In the genomic region with DNA sequence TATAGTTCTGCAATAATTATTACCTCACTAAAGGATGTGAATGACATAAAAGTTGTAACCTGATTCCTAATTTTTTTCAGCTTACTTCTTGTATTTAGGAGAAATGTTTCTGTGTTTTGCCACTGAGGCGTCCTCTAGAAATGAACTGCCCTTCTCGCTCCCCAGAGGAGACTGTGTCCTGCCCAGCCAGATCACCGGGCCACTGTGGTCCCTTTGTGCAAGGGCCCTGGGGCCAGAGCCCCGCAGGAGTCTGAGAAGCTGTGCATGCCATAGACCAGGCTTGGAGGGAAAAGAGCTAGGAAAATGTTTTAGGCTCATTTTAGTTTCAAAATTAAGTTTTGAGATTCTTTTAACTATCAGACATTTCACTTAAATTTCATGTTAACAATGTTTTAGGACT, we compare ENCODE assay signal across 1 cellular context.
TF ChIP-seq lines count a peak whose summit lies in the region.

No MANE protein-coding gene starts in this region.

TF ChIP-seq in GM23338, 12 proteins besides CTCF, POLR2A, EP300 and RAD21 (continued from another document):
- TF ChIP-seq, protein P1, sequence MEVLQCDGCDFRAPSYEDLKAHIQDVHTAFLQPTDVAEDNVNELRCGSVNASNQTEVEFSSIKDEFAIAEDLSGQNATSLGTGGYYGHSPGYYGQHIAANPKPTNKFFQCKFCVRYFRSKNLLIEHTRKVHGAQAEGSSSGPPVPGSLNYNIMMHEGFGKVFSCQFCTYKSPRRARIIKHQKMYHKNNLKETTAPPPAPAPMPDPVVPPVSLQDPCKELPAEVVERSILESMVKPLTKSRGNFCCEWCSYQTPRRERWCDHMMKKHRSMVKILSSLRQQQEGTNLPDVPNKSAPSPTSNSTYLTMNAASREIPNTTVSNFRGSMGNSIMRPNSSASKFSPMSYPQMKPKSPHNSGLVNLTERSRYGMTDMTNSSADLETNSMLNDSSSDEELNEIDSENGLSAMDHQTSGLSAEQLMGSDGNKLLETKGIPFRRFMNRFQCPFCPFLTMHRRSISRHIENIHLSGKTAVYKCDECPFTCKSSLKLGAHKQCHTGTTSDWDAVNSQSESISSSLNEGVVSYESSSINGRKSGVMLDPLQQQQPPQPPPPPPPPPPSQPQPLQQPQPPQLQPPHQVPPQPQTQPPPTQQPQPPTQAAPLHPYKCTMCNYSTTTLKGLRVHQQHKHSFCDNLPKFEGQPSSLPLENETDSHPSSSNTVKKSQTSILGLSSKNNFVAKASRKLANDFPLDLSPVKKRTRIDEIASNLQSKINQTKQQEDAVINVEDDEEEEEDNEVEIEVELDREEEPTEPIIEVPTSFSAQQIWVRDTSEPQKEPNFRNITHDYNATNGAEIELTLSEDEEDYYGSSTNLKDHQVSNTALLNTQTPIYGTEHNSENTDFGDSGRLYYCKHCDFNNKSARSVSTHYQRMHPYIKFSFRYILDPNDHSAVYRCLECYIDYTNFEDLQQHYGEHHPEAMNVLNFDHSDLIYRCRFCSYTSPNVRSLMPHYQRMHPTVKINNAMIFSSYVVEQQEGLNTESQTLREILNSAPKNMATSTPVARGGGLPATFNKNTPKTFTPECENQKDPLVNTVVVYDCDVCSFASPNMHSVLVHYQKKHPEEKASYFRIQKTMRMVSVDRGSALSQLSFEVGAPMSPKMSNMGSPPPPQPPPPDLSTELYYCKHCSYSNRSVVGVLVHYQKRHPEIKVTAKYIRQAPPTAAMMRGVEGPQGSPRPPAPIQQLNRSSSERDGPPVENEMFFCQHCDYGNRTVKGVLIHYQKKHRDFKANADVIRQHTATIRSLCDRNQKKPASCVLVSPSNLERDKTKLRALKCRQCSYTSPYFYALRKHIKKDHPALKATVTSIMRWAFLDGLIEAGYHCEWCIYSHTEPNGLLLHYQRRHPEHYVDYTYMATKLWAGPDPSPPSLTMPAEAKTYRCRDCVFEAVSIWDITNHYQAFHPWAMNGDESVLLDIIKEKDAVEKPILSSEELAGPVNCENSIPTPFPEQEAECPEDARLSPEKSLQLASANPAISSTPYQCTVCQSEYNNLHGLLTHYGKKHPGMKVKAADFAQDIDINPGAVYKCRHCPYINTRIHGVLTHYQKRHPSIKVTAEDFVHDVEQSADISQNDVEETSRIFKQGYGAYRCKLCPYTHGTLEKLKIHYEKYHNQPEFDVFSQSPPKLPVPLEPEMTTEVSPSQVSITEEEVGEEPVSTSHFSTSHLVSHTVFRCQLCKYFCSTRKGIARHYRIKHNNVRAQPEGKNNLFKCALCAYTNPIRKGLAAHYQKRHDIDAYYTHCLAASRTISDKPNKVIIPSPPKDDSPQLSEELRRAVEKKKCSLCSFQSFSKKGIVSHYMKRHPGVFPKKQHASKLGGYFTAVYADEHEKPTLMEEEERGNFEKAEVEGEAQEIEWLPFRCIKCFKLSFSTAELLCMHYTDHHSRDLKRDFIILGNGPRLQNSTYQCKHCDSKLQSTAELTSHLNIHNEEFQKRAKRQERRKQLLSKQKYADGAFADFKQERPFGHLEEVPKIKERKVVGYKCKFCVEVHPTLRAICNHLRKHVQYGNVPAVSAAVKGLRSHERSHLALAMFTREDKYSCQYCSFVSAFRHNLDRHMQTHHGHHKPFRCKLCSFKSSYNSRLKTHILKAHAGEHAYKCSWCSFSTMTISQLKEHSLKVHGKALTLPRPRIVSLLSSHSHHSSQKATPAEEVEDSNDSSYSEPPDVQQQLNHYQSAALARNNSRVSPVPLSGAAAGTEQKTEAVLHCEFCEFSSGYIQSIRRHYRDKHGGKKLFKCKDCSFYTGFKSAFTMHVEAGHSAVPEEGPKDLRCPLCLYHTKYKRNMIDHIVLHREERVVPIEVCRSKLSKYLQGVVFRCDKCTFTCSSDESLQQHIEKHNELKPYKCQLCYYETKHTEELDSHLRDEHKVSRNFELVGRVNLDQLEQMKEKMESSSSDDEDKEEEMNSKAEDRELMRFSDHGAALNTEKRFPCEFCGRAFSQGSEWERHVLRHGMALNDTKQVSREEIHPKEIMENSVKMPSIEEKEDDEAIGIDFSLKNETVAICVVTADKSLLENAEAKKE (CRISPR knock-in tag; IDR thresholded peaks at IDR 0.05), result no peak
- TF ChIP-seq, protein P2, sequence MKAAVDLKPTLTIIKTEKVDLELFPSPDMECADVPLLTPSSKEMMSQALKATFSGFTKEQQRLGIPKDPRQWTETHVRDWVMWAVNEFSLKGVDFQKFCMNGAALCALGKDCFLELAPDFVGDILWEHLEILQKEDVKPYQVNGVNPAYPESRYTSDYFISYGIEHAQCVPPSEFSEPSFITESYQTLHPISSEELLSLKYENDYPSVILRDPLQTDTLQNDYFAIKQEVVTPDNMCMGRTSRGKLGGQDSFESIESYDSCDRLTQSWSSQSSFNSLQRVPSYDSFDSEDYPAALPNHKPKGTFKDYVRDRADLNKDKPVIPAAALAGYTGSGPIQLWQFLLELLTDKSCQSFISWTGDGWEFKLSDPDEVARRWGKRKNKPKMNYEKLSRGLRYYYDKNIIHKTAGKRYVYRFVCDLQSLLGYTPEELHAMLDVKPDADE (IDR thresholded peaks at IDR 0.05), result no peak
